8 cellular contexts compared by ENCODE assay signal in genomic region chr17:57406131-57406980, GRCh38.
DNase-seq lines count a peak whose midpoint lies in the region; ATAC-seq and TF ChIP-seq lines count a peak whose summit lies in the region.

No MANE protein-coding gene starts in this region.

- H3K4me3 ChIP-seq in GM23338 (no peak overlapping the region), osteoblast (ENCODE audit: insufficient read depth, low read length) (no peak overlapping the region)

- H3K4me1 ChIP-seq in GM23338 (ENCODE audit: insufficient read depth) (peaks cover 41% of the 10 kb centered on the region), osteoblast (ENCODE audit: insufficient read depth, low read length) (no peaks in the 10 kb centered on the region)

- H3K4me1 Mint-ChIP-seq in GM23338, result peaks cover 53% of the 10 kb centered on the region
- H3K4me1 Mint-ChIP-seq in T-helper 17 cell, result peaks cover 48% of the 10 kb centered on the region

- no peak overlapping the region for H3K4me2 ChIP-seq in GM23338
- H3K4me2 ChIP-seq in osteoblast (ENCODE audit: insufficient read depth, low read length), result no peak overlapping the region

- H3K27ac ChIP-seq in GM23338 (ENCODE audit: low read depth), result 0 out of 2 replicates have a peak overlapping the region, but pooled peaks have one; percentile 80
- H3K27ac ChIP-seq in osteoblast (ENCODE audit: low read depth, low read length), result no peak overlapping the region

- H4K20me1 ChIP-seq in GM23338 (replicated peaks; ENCODE audit: insufficient read depth), result no peaks in the 10 kb centered on the region; the same call in 1 of the 2 replicates
- no peaks in the 10 kb centered on the region for H4K20me1 ChIP-seq in osteoblast (ENCODE audit: insufficient read depth, low read length)

- no peak overlapping the region for H3K4me3 Mint-ChIP-seq in GM23338
- H3K4me3 Mint-ChIP-seq in T-helper 17 cell, result peak overlapping the region; percentile 57

- H3K36me3 ChIP-seq in GM23338 (ENCODE audit: insufficient read depth) (no peaks in the 10 kb centered on the region), osteoblast (ENCODE audit: insufficient read depth, low read length) (no peaks in the 10 kb centered on the region)

- intact Hi-C loops in head of caudate nucleus (cut with DNase I), result no loop called here

- H2AFZ ChIP-seq in GM23338 (no peak overlapping the region), osteoblast (ENCODE audit: low read length) (no peak overlapping the region)

- no peaks in the 10 kb centered on the region for H3K9me2 ChIP-seq in GM23338 (ENCODE audit: insufficient read depth)

- TF ChIP-seq CTCF in GM23338 (conservative IDR thresholded peaks at IDR 0.05; ENCODE audit: low read depth in 2 of 2), result no peak
- TF ChIP-seq CTCF in osteoblast (IDR thresholded peaks at IDR 0.05; ENCODE audit: extremely low read depth, low read depth, low read length), result no peak
- TF ChIP-seq CTCF in GM20000 (IDR thresholded peaks at IDR 0.05; ENCODE audit: extremely low read depth, missing control alignments), result no peak

- H3K27ac Mint-ChIP-seq in GM23338 (peak overlapping the region; percentile 95), T-helper 17 cell (peak overlapping the region; percentile 68)

- H3K36me3 Mint-ChIP-seq in GM23338 (ENCODE audit: low read depth), result peaks cover 2% of the 10 kb centered on the region; the same call in 1 of the 3 replicates
- H3K36me3 Mint-ChIP-seq in T-helper 17 cell (ENCODE audit: low read depth), result peaks cover 4% of the 10 kb centered on the region

- H3K27me3 Mint-ChIP-seq in GM23338 (ENCODE audit: insufficient read depth, low read depth, poor library complexity) (peaks cover 5% of the 10 kb centered on the region), T-helper 17 cell (no peaks in the 10 kb centered on the region)

- H3K79me2 ChIP-seq in GM23338 (replicated peaks; ENCODE audit: insufficient read depth) (peaks cover 27% of the 10 kb centered on the region), osteoblast (ENCODE audit: insufficient read depth, low read length) (no peaks in the 10 kb centered on the region)

- no peaks in the 10 kb centered on the region for H3K27me3 ChIP-seq in GM23338 (ENCODE audit: insufficient read depth)
- H3K27me3 ChIP-seq in osteoblast (ENCODE audit: insufficient read depth, low read length), result no peaks in the 10 kb centered on the region

- DNase-seq in GM23338 (ENCODE audit: low spot score) (peak; percentile 21), T-helper 17 cell (no peak), head of caudate nucleus (peak; percentile 31 to 88 (median 70)), putamen (ENCODE audit: low spot score) (peak; percentile 84), osteoblast (ENCODE audit: insufficient read length, low spot score, missing footprints) (no peak), GM20000 (ENCODE audit: low spot score) (no peak)
- DNase-seq in activated CD4-positive, CD25-positive, alpha-beta regulatory T cell (lab: John Stamatoyannopoulos, UW), result no peak

- ATAC-seq in GM23338 (peak; percentile 16), T-helper 17 cell (no peak), HG02798 (IDR thresholded peaks at IDR 0.05; ENCODE audit: poor library complexity, unreplicated experiment) (no peak)

- no peaks in the 10 kb centered on the region for H3K9me3 Mint-ChIP-seq in GM23338

- H3K9me3 ChIP-seq in T-helper 17 cell (ENCODE audit: control insufficient read depth, low read length, poor library complexity, severe bottlenecking), result no peaks in the 10 kb centered on the region
- no peaks in the 10 kb centered on the region for H3K9me3 ChIP-seq in osteoblast (ENCODE audit: low read depth, low read length)

- no peaks in the 10 kb centered on the region for H3F3A ChIP-seq in GM23338 (replicated peaks; ENCODE audit: low read depth)

TF ChIP-seq in GM23338, 12 proteins besides CTCF, POLR2A, EP300 and RAD21:
- no peak for TF ChIP-seq EZH2phosphoT487 (IDR thresholded peaks at IDR 0.05; ENCODE audit: unreplicated experiment)
- TF ChIP-seq CREB1 (CRISPR knock-in tag; IDR thresholded peaks at IDR 0.05; ENCODE audit: low read depth), result no peak
- TF ChIP-seq ZNF462 (CRISPR knock-in tag; IDR thresholded peaks at IDR 0.05), result no peak
- TF ChIP-seq JUNB (IDR thresholded peaks at IDR 0.05; ENCODE audit: unreplicated experiment), result no peak
- TF ChIP-seq ETS1 (IDR thresholded peaks at IDR 0.05), result no peak

Comparison
In these comparisons a context has a peak if more than half of its experiments do, and no peak if none do; other contexts are left out.
1. DNase-seq: peak in GM23338 (single experiment), head of caudate nucleus (42 of 42) and putamen (single experiment); none in T-helper 17 cell (0 of 3), osteoblast (single experiment), activated CD4-positive, CD25-positive, alpha-beta regulatory T cell (0 of 4) and GM20000 (single experiment).